26 cellular contexts compared by ENCODE assay signal in genomic region chr1:31447210-31447609, GRCh38. TPM values are rescaled to one million over a fixed set of nuclear protein-coding genes. Genes with fewer than 3 reads are reported as not detected.
DNase-seq lines count a peak whose midpoint lies in the region; ATAC-seq and TF ChIP-seq lines count a peak whose summit lies in the region.
"Had no signal": no experiment of that assay in that cellular context is flagged by ENCODE, and none has a peak within 500 bp of the region (broad histone marks: within the 10 kb centered on the region; RNA-seq: fewer than 3 reads in every experiment).

No MANE protein-coding gene starts in this region.

- no peaks in the 10 kb centered on the region for H3K79me2 ChIP-seq in hepatocyte
- H3K79me2 ChIP-seq: parathyroid adenoma had no signal

- H3K9me3 ChIP-seq in HEK293 (ENCODE audit: control insufficient read depth, insufficient read depth, low read depth, low read length) (no peaks in the 10 kb centered on the region), hepatocyte (ENCODE audit: low read depth) (no peaks in the 10 kb centered on the region)
- H3K9me3 ChIP-seq: gastrocnemius medialis, SJSA1 had no signal

- POLR2A ChIA-PET in HEK293 (lab: Yijun Ruan, JAX), result no interaction called here

- WGBS in hepatocyte (ENCODE audit: low lambda C conversion rate, missing lambda C conversion rate), result 49% methylated on average over 9 of the region's 9 CpGs

- ATAC-seq in HG02852 (IDR thresholded peaks at IDR 0.05; ENCODE audit: unreplicated experiment), result no peak
- ATAC-seq: gastrocnemius medialis, left colon had no signal

- DNase-seq in DMS 273 (lab: John Stamatoyannopoulos, UW; ENCODE audit: unreplicated experiment) (peak; percentile 52), NCI-H82 treated with DMSO at 0.1 percent for 48 hours (lab: John Stamatoyannopoulos, UW; ENCODE audit: unreplicated experiment) (peak; percentile 7), hepatocyte (ENCODE audit: low spot score) (peak; percentile 65), NCI-H345 (lab: John Stamatoyannopoulos, UW) (no peak)
- DNase-seq in activated naive CD4-positive, alpha-beta T cell (lab: John Stamatoyannopoulos, UW), result no peak
- DNase-seq in stimulated activated CD4-positive, alpha-beta T cell treated with anti-CD3 and anti-CD28 coated beads, Interleukin-12 subunit alpha, Interleukin-12 subunit beta, amount 100 ng/mL, for 4 hours, result no peak
- DNase-seq: activated CD4-positive, alpha-beta memory T cell treated with anti-CD3 and anti-CD28 coated beads, Interleukin-2, amount 10 ng/mL, durations not matched to agents 7 days and 5 days; activated CD4-positive, CD25-positive, alpha-beta regulatory T cell treated with anti-CD3 and anti-CD28 coated beads, Interleukin-2, amount 50 U/mL, for 72 hours; C1 segment of cervical spinal cord; COR-L47; gastrocnemius medialis; left colon; NCI-H1105 treated with DMSO at 0.1 percent for 48 hours; NCI-H2029 treated with DMSO at 0.1 percent for 48 hours; NK-92 treated with Interleukin-12 subunit alpha and Interleukin-12 subunit beta, amount 100 ng/mL, for 24 hours; spleen; stimulated activated CD4-positive, alpha-beta T cell treated with anti-CD3 and anti-CD28 coated beads, Interleukin-2, amount 100 ng/mL, for 48 hours had no signal

- H4K20me1 ChIP-seq in hepatocyte (ENCODE audit: insufficient read depth, poor library complexity, severe bottlenecking), result no peaks in the 10 kb centered on the region

- no peaks in the 10 kb centered on the region for H3K9me2 ChIP-seq in hepatocyte (replicated peaks; ENCODE audit: insufficient read depth)

- H3K4me3 ChIP-seq in HEK293 (ENCODE audit: low read depth, low read length) (no peak overlapping the region), hepatocyte (no peak overlapping the region)
- H3K4me3 ChIP-seq: ascending aorta, gastrocnemius medialis, neural progenitor cell, Peyer's patch, right atrium auricular region, SJSA1, spleen, tibial nerve had no signal

- CTCF ChIA-PET in HEK293 (lab: Yijun Ruan, JAX), result no interaction called here

- H3K27ac ChIP-seq in HEK293 (ENCODE audit: extremely low read depth, low read depth, low read length), result no peak overlapping the region
- no peak overlapping the region for H3K27ac ChIP-seq in hepatocyte
- H3K27ac ChIP-seq: ascending aorta, gastrocnemius medialis, neural progenitor cell, parathyroid adenoma, Peyer's patch, right atrium auricular region, SJSA1, spleen, tibial nerve had no signal

- no peaks in the 10 kb centered on the region for H3K27me3 ChIP-seq in hepatocyte
- H3K27me3 ChIP-seq: ascending aorta, gastrocnemius medialis, neural progenitor cell, Peyer's patch, right atrium auricular region, SJSA1, spleen, tibial nerve had no signal

- TF ChIP-seq CTCF in HEK293 (tag by site-specific recombination; IDR thresholded peaks at IDR 0.05), result no peak; the same call in 1 of the 2 replicates
- no peak for TF ChIP-seq CTCF in hepatocyte (IDR thresholded peaks at IDR 0.05; ENCODE audit: poor library complexity)

- no peak overlapping the region for H3K4me2 ChIP-seq in hepatocyte
- H3K4me2 ChIP-seq: neural progenitor cell had no signal

- no peak overlapping the region for H2AFZ ChIP-seq in hepatocyte
- H2AFZ ChIP-seq: neural progenitor cell, parathyroid adenoma had no signal

- H3K4me1 ChIP-seq in HEK293 (ENCODE audit: control insufficient read depth, insufficient read depth, low read length), result no peaks in the 10 kb centered on the region
- H3K4me1 ChIP-seq in hepatocyte (ENCODE audit: insufficient read depth), result peaks cover 16% of the 10 kb centered on the region
- H3K4me1 ChIP-seq: ascending aorta, gastrocnemius medialis, neural progenitor cell, parathyroid adenoma, right atrium auricular region, SJSA1, spleen, tibial nerve had no signal

- H3K36me3 ChIP-seq in HEK293 (ENCODE audit: control insufficient read depth in 2 of 2, insufficient read depth in 1 of 2, low read length in 2 of 2) (no peaks in the 10 kb centered on the region), hepatocyte (replicated peaks; ENCODE audit: insufficient read depth, low read depth) (no peaks in the 10 kb centered on the region)
- H3K36me3 ChIP-seq: ascending aorta, gastrocnemius medialis, neural progenitor cell, Peyer's patch, right atrium auricular region, SJSA1, spleen, tibial nerve had no signal

TF ChIP-seq in HEK293, 187 proteins besides CTCF, POLR2A, EP300 and RAD21 (continues in another document):
- TF ChIP-seq ELK4 (IDR thresholded peaks at IDR 0.05; ENCODE audit: borderline replicate concordance, low read depth, low read length) (no peak), ZBTB21 (tag by site-specific recombination; IDR thresholded peaks at IDR 0.05) (no peak), SETDB1 (IDR thresholded peaks at IDR 0.05; ENCODE audit: insufficient read length, low read length) (peak; percentile 73), ZNF24 (tag by site-specific recombination; IDR thresholded peaks at IDR 0.05) (peak; percentile 81), ATF2 (tag by site-specific recombination; IDR thresholded peaks at IDR 0.05; ENCODE audit: low read depth) (no peak), PRDM2 (tag by site-specific recombination; IDR thresholded peaks at IDR 0.05; ENCODE audit: borderline replicate concordance) (no peak), MYNN (tag by site-specific recombination; IDR thresholded peaks at IDR 0.05; ENCODE audit: borderline replicate concordance) (no peak), ZNF629 (tag by site-specific recombination; IDR thresholded peaks at IDR 0.05) (peak; percentile 23; the same call in 1 of the 2 replicates), ZNF239 (tag by site-specific recombination; IDR thresholded peaks at IDR 0.05) (no peak), ZNF423 (tag by site-specific recombination; IDR thresholded peaks at IDR 0.05) (no peak), ZNF843 (tag by site-specific recombination; IDR thresholded peaks at IDR 0.05) (peak; percentile 63), SP7 (tag by site-specific recombination; IDR thresholded peaks at IDR 0.05) (no peak), ZNF792 (tag by site-specific recombination; IDR thresholded peaks at IDR 0.05) (no peak)

RNA-seq across cellular contexts. Expression of gene SERINC2, which starts 34.2 kb away (rescaled TPM):
- 53.6 and 70.2 TPM in 2 replicates for total RNA-seq in hepatocyte
- polyA plus RNA-seq in hepatocyte, result 154 and 164 TPM in 2 replicates

Comparison
In these comparisons a context has a peak if more than half of its experiments do, and no peak if none do; other contexts are left out.
1. DNase-seq: peak in DMS 273 (single experiment), NCI-H82 treated with DMSO at 0.1 percent for 48 hours (single experiment) and hepatocyte (single experiment); none in activated naive CD4-positive, alpha-beta T cell (0 of 4), NCI-H345 (single experiment) and stimulated activated CD4-positive, alpha-beta T cell treated with anti-CD3 and anti-CD28 coated beads, Interleukin-12 subunit alpha, Interleukin-12 subunit beta, amount 100 ng/mL, for 4 hours (single experiment).